ENCODE assay signal across 28 cellular contexts in genomic region chr5:138692370-138692769, GRCh38.
"Had no signal": no experiment of that assay in that cellular context is flagged by ENCODE, and none has a peak within 500 bp of the region (broad histone marks: within the 10 kb centered on the region; RNA-seq: fewer than 3 reads in every experiment).

No MANE protein-coding gene starts in this region.

- H3K4me1 Mint-ChIP-seq: memory B cell, naive B cell, neural progenitor cell had no signal

- DNase-seq: dermis blood vessel endothelial cell; effector memory CD4-positive, alpha-beta T cell; erythroblast; esophagus squamous epithelium; foreskin melanocyte; hypothalamus; kidney; naive B cell; stimulated activated CD4-positive, alpha-beta T cell treated with anti-CD3 and anti-CD28 coated beads, Interleukin-12 subunit alpha, Interleukin-12 subunit beta, amount 100 ng/mL, for 4 hours; stimulated activated CD4-positive, alpha-beta T cell treated with anti-CD3 and anti-CD28 coated beads, Interleukin-2, amount 100 ng/mL, for 24 hours; stimulated activated CD4-positive, alpha-beta T cell treated with anti-CD3 and anti-CD28 coated beads, Interleukin-4, amount 100 ng/mL, for 24 hours; stimulated activated naive CD4-positive, alpha-beta T cell treated with Interleukin-2 at 50 U/mL for 16 hours; stomach; thyroid gland; upper lobe of left lung had no signal

- H3K4me1 ChIP-seq: neural progenitor cell, thyroid gland had no signal

- H3K36me3 ChIP-seq: esophagus squamous epithelium, neural progenitor cell, stomach, thyroid gland, upper lobe of left lung had no signal

- H3K79me2 ChIP-seq: parathyroid adenoma had no signal

- H3K4me3 Mint-ChIP-seq: memory B cell; naive B cell; natural killer cell treated with Interleukin-12 subunit alpha and Interleukin-12 subunit beta and Interleukin-15 and Interleukin-18, amount 100 ng/mL, for 72 hours; neural progenitor cell; stimulated activated effector memory CD8-positive, alpha-beta T cell treated with anti-CD3 and anti-CD28 coated beads, Interleukin-12 subunit alpha, Interleukin-12 subunit beta, amount 100 ng/mL, for 72 hours had no signal

- H3K9me3 ChIP-seq: esophagus squamous epithelium, thyroid gland, upper lobe of left lung had no signal

- H3K27me3 Mint-ChIP-seq: progenitor cell of endocrine pancreas had no signal

- H3K4me2 ChIP-seq: neural progenitor cell, smooth muscle cell had no signal

- H3K27me3 ChIP-seq: esophagus squamous epithelium, neural progenitor cell, stomach, thyroid gland, upper lobe of left lung had no signal

- H2AFZ ChIP-seq: neural progenitor cell, parathyroid adenoma had no signal

- ATAC-seq: left lobe of liver; natural killer cell treated with Interleukin-12 subunit alpha and Interleukin-12 subunit beta and Interleukin-15 and Interleukin-18, amount 100 ng/mL, for 72 hours; sciatic nerve; stimulated activated effector memory CD8-positive, alpha-beta T cell treated with anti-CD3 and anti-CD28 coated beads, Interleukin-12 subunit alpha, Interleukin-12 subunit beta, amount 100 ng/mL, for 72 hours had no signal

- H3K27ac ChIP-seq: coronary artery, esophagus squamous epithelium, neural progenitor cell, parathyroid adenoma, stomach, thyroid gland, upper lobe of left lung had no signal

- H3K9ac ChIP-seq: neural progenitor cell, parathyroid adenoma had no signal

- H3K4me3 ChIP-seq: coronary artery, esophagus squamous epithelium, lung, neural progenitor cell, smooth muscle cell, stomach, thyroid gland, upper lobe of left lung had no signal

- H3K36me3 Mint-ChIP-seq: memory B cell; naive B cell; natural killer cell treated with Interleukin-12 subunit alpha and Interleukin-12 subunit beta and Interleukin-15 and Interleukin-18, amount 100 ng/mL, for 72 hours; neural progenitor cell; stimulated activated effector memory CD8-positive, alpha-beta T cell treated with anti-CD3 and anti-CD28 coated beads, Interleukin-12 subunit alpha, Interleukin-12 subunit beta, amount 100 ng/mL, for 72 hours had no signal

- H3K9me3 Mint-ChIP-seq: natural killer cell treated with Interleukin-12 subunit alpha and Interleukin-12 subunit beta and Interleukin-15 and Interleukin-18, amount 100 ng/mL, for 72 hours; neural progenitor cell; stimulated activated effector memory CD8-positive, alpha-beta T cell treated with anti-CD3 and anti-CD28 coated beads, Interleukin-12 subunit alpha, Interleukin-12 subunit beta, amount 100 ng/mL, for 72 hours had no signal

- H3K27ac Mint-ChIP-seq: memory B cell; natural killer cell treated with Interleukin-12 subunit alpha and Interleukin-12 subunit beta and Interleukin-15 and Interleukin-18, amount 100 ng/mL, for 72 hours; neural progenitor cell; progenitor cell of endocrine pancreas; stimulated activated effector memory CD8-positive, alpha-beta T cell treated with anti-CD3 and anti-CD28 coated beads, Interleukin-12 subunit alpha, Interleukin-12 subunit beta, amount 100 ng/mL, for 72 hours had no signal

- FAIRE-seq: endothelial cell of umbilical vein, kidney, urothelium cell line had no signal
